8 cellular contexts compared by ENCODE assay signal in genomic region chr17:64155751-64156544, GRCh38. TPM values are rescaled to one million over a fixed set of nuclear protein-coding genes. Genes with fewer than 3 reads are reported as not detected.
DNase-seq lines count a peak whose midpoint lies in the region; ATAC-seq, FAIRE-seq and TF ChIP-seq lines count a peak whose summit lies in the region.

No MANE protein-coding gene starts in this region.

- in situ Hi-C loops in HepG2 (cut with HindIII; ENCODE audit: extremely low pct_ligation_motif_present, low pct_unique_long_range_greater_than_20kb), result no loop called here

- H3K27ac ChIP-seq in HepG2 (ENCODE audit: extremely low read length, insufficient read depth, low read length), result peak overlapping the region; percentile 88

- no peaks in the 10 kb centered on the region for H4K20me1 ChIP-seq in HepG2 (ENCODE audit: insufficient read depth, low read length)

- no TSS peak for BruUV-seq in HepG2 (replicated peaks; lab: Mats Ljungman, UMichigan)

- CTCF ChIA-PET in HepG2 (lab: Yijun Ruan, JAX; ENCODE audit: low intra/inter-chr PET ratio, low total read pairs), result no interaction called here

- no peak overlapping the region for H2AFZ ChIP-seq in HepG2 (ENCODE audit: low read length)

- POLR2A ChIA-PET in HepG2 (lab: Yijun Ruan, JAX), result interaction anchor here (1.0 to 4.4 kb wide), 12 partner anchors 8 to 106 kb away, joined by 3 to 103 read pairs (median 5); no protein-coding TSS in a partner anchor

- peak overlapping the region; percentile 70 for H3K9ac ChIP-seq in HepG2 (ENCODE audit: insufficient read depth, low read depth, low read length)

- no peaks in the 10 kb centered on the region for H3K79me2 ChIP-seq in HepG2 (ENCODE audit: insufficient read depth, low read length)

- peak; percentile 70 to 86 for TF ChIP-seq POLR2A in HepG2 (IDR thresholded peaks at IDR 0.05; ENCODE audit: insufficient read depth in 1 of 2, low read depth in 2 of 2, low read length in 2 of 2)

- H3K9me3 Mint-ChIP-seq in stimulated activated effector memory CD8-positive, alpha-beta T cell treated with anti-CD3 and anti-CD28 coated beads, Interleukin-12 subunit alpha, Interleukin-12 subunit beta, amount 100 ng/mL, for 72 hours, result no peaks in the 10 kb centered on the region

- H3K4me3 Mint-ChIP-seq in stimulated activated effector memory CD8-positive, alpha-beta T cell treated with anti-CD3 and anti-CD28 coated beads, Interleukin-12 subunit alpha, Interleukin-12 subunit beta, amount 100 ng/mL, for 72 hours, result no peak overlapping the region

- peaks cover 18% of the 10 kb centered on the region for H3K36me3 Mint-ChIP-seq in stimulated activated effector memory CD8-positive, alpha-beta T cell treated with anti-CD3 and anti-CD28 coated beads, Interleukin-12 subunit alpha, Interleukin-12 subunit beta, amount 100 ng/mL, for 72 hours

- TF ChIP-seq CTCF in HepG2 (CRISPR knock-in tag; IDR thresholded peaks at IDR 0.05), result peak; percentile 45

- H3K4me3 ChIP-seq in HepG2 (replicated peaks in 1 of 3; ENCODE audit: insufficient read depth in 1 of 3, low read depth in 2 of 3, low read length in 3 of 3), result peak overlapping the region; percentile 4 to 64 (median 6); a peak in 4 of 6 replicates

- no peaks in the 10 kb centered on the region for H3K9me3 ChIP-seq in HepG2 (ENCODE audit: low read length)

- peaks cover 10 to 37% of the 10 kb centered on the region in 2 experiments for H3K36me3 ChIP-seq in HepG2 (replicated peaks in 1 of 2; ENCODE audit: control insufficient read depth in 1 of 2, insufficient read depth in 2 of 2, low read length in 2 of 2)

- H3K4me2 ChIP-seq in HepG2 (ENCODE audit: low read depth, low read length), result peak overlapping the region; percentile 87

- no peaks in the 10 kb centered on the region for H3K4me1 Mint-ChIP-seq in stimulated activated effector memory CD8-positive, alpha-beta T cell treated with anti-CD3 and anti-CD28 coated beads, Interleukin-12 subunit alpha, Interleukin-12 subunit beta, amount 100 ng/mL, for 72 hours

- peak; percentile 94 for ATAC-seq in HepG2
- no peak for ATAC-seq in stimulated activated effector memory CD8-positive, alpha-beta T cell treated with anti-CD3 and anti-CD28 coated beads, Interleukin-12 subunit alpha, Interleukin-12 subunit beta, amount 100 ng/mL, for 72 hours
- ATAC-seq in HG02759 (IDR thresholded peaks at IDR 0.05; ENCODE audit: unreplicated experiment), result no peak

- peak; percentile 94 for FAIRE-seq in HepG2 (lab: Jason Lieb, UNC)

- H3K4me1 ChIP-seq in HepG2 (ENCODE audit: insufficient read depth, low read length), result peaks cover 79% of the 10 kb centered on the region

- intact Hi-C loops in HepG2 (cut with micrococcal nuclease; ENCODE audit: unreplicated experiment), result loop anchor here (2.0 to 10.0 kb wide), 4 partner anchors 23 to 561 kb away; partner anchors contain the start of gene POLG2

- H3K27ac Mint-ChIP-seq in stimulated activated effector memory CD8-positive, alpha-beta T cell treated with anti-CD3 and anti-CD28 coated beads, Interleukin-12 subunit alpha, Interleukin-12 subunit beta, amount 100 ng/mL, for 72 hours, result peak overlapping the region; percentile 18

- TF ChIP-seq RAD21 in HepG2 (CRISPR knock-in tag; IDR thresholded peaks at IDR 0.05), result peak; percentile 67; the same call in 1 of the 2 replicates

- DNase-seq in NCI-H2029 (lab: John Stamatoyannopoulos, UW) (peak; percentile 22), dermis microvascular lymphatic vessel endothelial cell (ENCODE audit: low read depth in 2 of 2) (peak; percentile 82 to 87), HepG2 (ENCODE audit: low spot score) (peak; percentile 98), SKM-1 (lab: John Stamatoyannopoulos, UW; ENCODE audit: unreplicated experiment) (no peak)
- no peak for DNase-seq in stimulated activated effector memory CD8-positive, alpha-beta T cell treated with anti-CD3 and anti-CD28 coated beads, Interleukin-12 subunit alpha, Interleukin-12 subunit beta, amount 100 ng/mL, for 72 hours (ENCODE audit: low spot score in 2 of 2)
- DNase-seq in stimulated activated CD4-positive, alpha-beta T cell treated with anti-CD3 and anti-CD28 coated beads, Interleukin-4, amount 100 ng/mL, for 24 hours, result no peak
- DNase-seq in activated naive CD4-positive, alpha-beta T cell treated with Interleukin-2 at 50 U/mL for 16 hours, result no peak

- no peaks in the 10 kb centered on the region for H3K27me3 ChIP-seq in HepG2 (ENCODE audit: control insufficient read depth in 1 of 2, insufficient read depth in 2 of 2, low read length in 2 of 2)

- peak in 1 of 2 experiments; percentile 59; a peak in 2 of 4 replicates for TF ChIP-seq EP300 in HepG2 (IDR thresholded peaks at IDR 0.05; ENCODE audit: low read depth in 2 of 2, low read length in 2 of 2)
- 0 out of 2 replicates have a peak, but pooled peaks have one; percentile 65 for TF ChIP-seq EP300 in HepG2 (CRISPR knock-in tag; IDR thresholded peaks at IDR 0.05; ENCODE audit: borderline replicate concordance)

- WGBS in HepG2 (ENCODE audit: low lambda C conversion rate), result 31% methylated on average over 8 of the region's 11 CpGs

TF ChIP-seq in HepG2, 621 proteins besides CTCF, POLR2A, EP300 and RAD21 (continues in another document):
- TF ChIP-seq JUND (CRISPR knock-in tag; IDR thresholded peaks at IDR 0.05) (0 out of 2 replicates have a peak, but pooled peaks have one; percentile 51), NFRKB (IDR thresholded peaks at IDR 0.05) (no peak), ZNF253 (CRISPR knock-in tag; IDR thresholded peaks at IDR 0.05; ENCODE audit: borderline replicate concordance) (no peak), AKNA (CRISPR knock-in tag; IDR thresholded peaks at IDR 0.05; ENCODE audit: borderline replicate concordance) (no peak)

RNA-seq across cellular contexts. Expression of gene ERN1, which starts 26.0 kb away (rescaled TPM):
- total RNA-seq in dermis microvascular lymphatic vessel endothelial cell (5.6 and 14.3 TPM in 2 replicates), HepG2 (2016; rRNA removed; fragmentation: Illumina TruSeq; extraction: Trizol) (4.1 and 6.0 TPM in 2 replicates)
- total RNA-seq in HepG2 (2016; cell fraction: cytosol; rRNA removed; fragmentation: Illumina TruSeq; extraction: Trizol; ENCODE audit: low read depth), result 3.0 and 3.8 TPM in 2 replicates
- 3.2 and 7.0 TPM in 2 replicates for total RNA-seq in HepG2 (2016; cell fraction: insoluble cytoplasmic fraction; rRNA removed; fragmentation: Illumina TruSeq; extraction: Trizol)
- 4.2 and 4.8 TPM in 2 replicates for total RNA-seq in HepG2 (2016; cell fraction: membrane; rRNA removed; fragmentation: Illumina TruSeq; extraction: Trizol)
- 10.8 and 12.6 TPM in 2 replicates for total RNA-seq in HepG2 (2016; cell fraction: nucleus; rRNA removed; fragmentation: Illumina TruSeq; extraction: Trizol)
- polyA plus RNA-seq in HepG2 (2011; rRNA removed), result 12.7 and 15.7 TPM in 2 replicates
- polyA plus RNA-seq in HepG2 (2011; cell fraction: cytosol; rRNA removed), result 9.1 and 10.3 TPM in 2 replicates
- polyA plus RNA-seq in HepG2 (2011; cell fraction: nucleus; rRNA removed), result 32.7 and 33.0 TPM in 2 replicates
- 20.8 and 22.2 TPM in 2 replicates for polyA plus RNA-seq in HepG2 (2012)
- 2.9 and 3.1 TPM in 2 replicates for polyA plus RNA-seq in HepG2 (2016; cell fraction: cytosol; fragmentation: Illumina TruSeq; extraction: Trizol; ENCODE audit: low read depth)
- polyA plus RNA-seq in HepG2 (2016; cell fraction: insoluble cytoplasmic fraction; fragmentation: Illumina TruSeq; extraction: Trizol; ENCODE audit: low read depth), result 3.3 and 3.6 TPM in 2 replicates
- 3.4 and 3.6 TPM in 2 replicates for polyA plus RNA-seq in HepG2 (2016; cell fraction: membrane; fragmentation: Illumina TruSeq; extraction: Trizol; ENCODE audit: low read depth)
- 11.5 and 12.4 TPM in 2 replicates for polyA plus RNA-seq in HepG2 (2016; cell fraction: nucleus; fragmentation: Illumina TruSeq; extraction: Trizol; ENCODE audit: insufficient read depth, low read depth)
- 10.5 and 30.9 TPM in 2 replicates for polyA minus RNA-seq in HepG2 (2011; rRNA and poly(A)+ RNA removed; ENCODE audit: low replicate concordance)
- 13.3 and 18.1 TPM in 2 replicates for polyA minus RNA-seq in HepG2 (2011; cell fraction: cytosol; rRNA and poly(A)+ RNA removed)
- 48.8 and 61.2 TPM in 2 replicates for polyA minus RNA-seq in HepG2 (2011; cell fraction: nucleus; rRNA and poly(A)+ RNA removed)

Comparison
In these comparisons a context has a peak if more than half of its experiments do, and no peak if none do; other contexts are left out.
1. DNase-seq: peak in NCI-H2029 (single experiment), dermis microvascular lymphatic vessel endothelial cell (2 of 2) and HepG2 (single experiment); none in stimulated activated effector memory CD8-positive, alpha-beta T cell treated with anti-CD3 and anti-CD28 coated beads, Interleukin-12 subunit alpha, Interleukin-12 subunit beta, amount 100 ng/mL, for 72 hours (0 of 2), SKM-1 (single experiment), stimulated activated CD4-positive, alpha-beta T cell treated with anti-CD3 and anti-CD28 coated beads, Interleukin-4, amount 100 ng/mL, for 24 hours (single experiment) and activated naive CD4-positive, alpha-beta T cell treated with Interleukin-2 at 50 U/mL for 16 hours (single experiment).